Comparison of ENCODE assay signal across 29 cellular contexts in the genomic region with DNA sequence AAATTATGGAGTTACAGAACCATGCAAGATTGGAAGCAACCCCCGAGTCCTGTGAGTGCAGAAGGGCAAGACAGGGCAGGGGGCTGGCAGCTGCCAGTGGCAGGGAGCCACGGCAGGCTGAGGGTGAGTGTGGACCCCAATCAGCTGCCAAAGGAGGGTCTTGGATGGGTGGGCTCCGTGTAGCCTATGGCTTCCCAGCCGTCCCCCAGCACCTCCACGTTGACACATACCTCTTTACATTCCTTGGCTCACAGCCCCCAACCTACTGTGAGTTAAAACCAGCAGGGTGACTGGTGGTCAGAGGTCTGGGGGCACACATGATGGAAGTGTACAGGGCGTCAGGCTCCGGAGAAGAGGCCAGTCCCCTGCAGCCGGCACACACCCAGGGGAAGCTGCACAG.
"Had no signal": no experiment of that assay in that cellular context is flagged by ENCODE, and none has a peak within 500 bp of the region (broad histone marks: within the 10 kb centered on the region; RNA-seq: fewer than 3 reads in every experiment).

No MANE protein-coding gene starts in this region.

- H3K36me3 ChIP-seq: heart left ventricle, right atrium auricular region, right lobe of liver, transverse colon, upper lobe of left lung had no signal

- H3K27ac ChIP-seq: heart left ventricle, parathyroid adenoma, right atrium auricular region, right lobe of liver, transverse colon, upper lobe of left lung had no signal

- H3K79me2 ChIP-seq: parathyroid adenoma had no signal

- H3K9me3 ChIP-seq: heart left ventricle, mucosa of descending colon, right atrium auricular region, right lobe of liver, transverse colon, upper lobe of left lung had no signal

- ATAC-seq: left cardiac atrium; left lobe of liver; left ventricle myocardium superior; mucosa of descending colon; naive thymus-derived CD4-positive, alpha-beta T cell; natural killer cell treated with Interleukin-12 subunit alpha and Interleukin-12 subunit beta and Interleukin-15 and Interleukin-18, amount 100 ng/mL, for 72 hours; right lobe of liver; stimulated activated memory B cell treated with anti-CD40 and anti-IgM and Interleukin-4, amounts not matched to agents 10 μg/mL and 1 μg/mL and 100 μg/mL, for 72 hours; stimulated activated naive CD8-positive, alpha-beta T cell treated with anti-CD3 and anti-CD28 coated beads, Interleukin-15, amount 100 ng/mL, for 72 hours had no signal

- H3K4me1 ChIP-seq: heart left ventricle, parathyroid adenoma, right atrium auricular region, right lobe of liver, transverse colon, upper lobe of left lung had no signal

- H3K27me3 ChIP-seq: right atrium auricular region, right lobe of liver, transverse colon, upper lobe of left lung had no signal

- H2AFZ ChIP-seq: parathyroid adenoma had no signal

- DNase-seq: glutamatergic neuron; hypothalamus; immature natural killer cell; kidney glomerular epithelial cell; left cardiac atrium; left ventricle myocardium superior; mesendoderm; midbrain; mucosa of descending colon; naive thymus-derived CD4-positive, alpha-beta T cell; nucleus accumbens; small intestine; stimulated activated CD4-positive, alpha-beta T cell treated with anti-CD3 and anti-CD28 coated beads, Interleukin-1b, Interleukin-23, amount 100 ng/mL, for 48 hours; stimulated activated CD4-positive, alpha-beta T cell treated with anti-CD3 and anti-CD28 coated beads, Interleukin-2, amount 100 ng/mL, for 48 hours; stimulated activated CD4-positive, alpha-beta T cell treated with anti-CD3 and anti-CD28 coated beads, Interleukin-4, amount 100 ng/mL, for 4 hours; stimulated activated CD8-positive, alpha-beta memory T cell treated with anti-CD3 and anti-CD28 coated beads, Interleukin-4, amount 100 ng/mL, for 48 hours; stimulated activated naive CD4-positive, alpha-beta T cell treated with Interleukin-2 at 50 U/mL for 16 hours; stimulated activated naive CD8-positive, alpha-beta T cell treated with anti-CD3 and anti-CD28 coated beads, Interleukin-15, amount 100 ng/mL, for 72 hours; substantia nigra; transverse colon; upper lobe of left lung had no signal

- H3K4me3 ChIP-seq: heart left ventricle, lung, mucosa of descending colon, right atrium auricular region, right lobe of liver, transverse colon, upper lobe of left lung had no signal
